In the genomic region with DNA sequence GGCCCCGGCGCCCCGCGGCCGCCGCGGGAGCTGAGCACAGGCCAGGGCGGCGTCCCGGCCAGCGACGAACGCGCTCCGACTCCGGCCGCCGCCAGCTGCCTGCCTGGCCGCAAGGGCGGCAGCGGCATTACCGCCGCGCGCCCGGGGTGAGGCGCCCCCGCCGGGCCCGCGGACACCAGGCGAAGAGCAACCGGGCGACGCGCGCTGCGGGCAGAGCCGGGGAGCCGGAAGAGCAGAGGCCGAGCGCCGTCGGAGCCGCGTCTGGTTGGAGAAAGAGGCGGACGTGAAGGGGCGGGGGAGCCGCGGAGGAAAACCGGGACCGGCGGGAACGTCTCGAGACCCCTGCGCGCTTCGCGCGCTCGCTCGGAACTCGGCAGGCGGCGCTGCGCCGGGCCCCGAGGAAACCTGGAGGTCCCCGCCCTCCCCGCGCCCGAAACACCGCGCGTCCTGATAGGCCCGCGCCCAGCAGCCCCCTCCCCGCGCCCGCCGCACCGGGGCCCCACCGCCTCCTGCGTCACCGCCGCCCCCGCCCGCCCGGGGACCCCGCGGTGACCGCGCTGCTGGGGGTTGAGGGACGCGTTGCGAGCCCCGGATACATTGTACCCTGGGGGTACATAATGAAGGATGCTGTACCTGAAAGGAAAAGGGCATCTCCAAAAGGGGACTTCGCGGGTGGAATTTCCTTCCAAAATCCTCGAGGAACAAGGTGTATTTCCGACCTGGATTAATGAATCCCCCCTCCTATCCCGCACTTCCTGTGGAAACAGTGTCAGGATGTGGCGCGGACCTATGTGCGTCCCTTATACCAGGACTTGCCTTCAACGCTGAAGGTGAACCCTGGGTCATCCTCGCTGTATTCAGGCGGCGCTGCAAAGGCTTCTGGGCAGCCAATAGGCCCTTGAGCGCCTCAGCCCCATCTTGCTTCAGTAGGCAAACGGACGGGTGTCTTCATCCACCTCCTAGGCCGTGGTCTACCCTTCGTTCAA, we compare ENCODE assay signal across 8 cellular contexts. TPM values are rescaled to one million over a fixed set of nuclear protein-coding genes. Genes with fewer than 3 reads are reported as not detected.
DNase-seq lines count a peak whose midpoint lies in the region; ATAC-seq, FAIRE-seq and TF ChIP-seq lines count a peak whose summit lies in the region.

No MANE protein-coding gene starts in this region.

- DNase-seq in NCI-H345 (lab: John Stamatoyannopoulos, UW): peak; percentile 87
- peak; percentile 6 to 30 for DNase-seq in activated CD4-positive, alpha-beta T cell treated with anti-CD3 and anti-CD28 coated beads, Interleukin-2, amount 50 U/mL, for 24 hours (ENCODE audit: low read depth in 1 of 2, low spot score in 1 of 2)
- DNase-seq in H1 (ENCODE audit: low read depth in 1 of 2, low spot score in 2 of 2): peak; percentile 49 to 86
- peak; percentile 25 to 45 for DNase-seq in memory B cell (ENCODE audit: low spot score in 2 of 2)
- peak; percentile 11 for DNase-seq in stimulated activated CD8-positive, alpha-beta memory T cell treated with anti-CD3 and anti-CD28 coated beads, Interleukin-12 subunit alpha, Interleukin-12 subunit beta, amount 100 ng/mL, for 24 hours (ENCODE audit: extremely low read depth)

- peaks cover 4 to 31% (median 12%) of the 10 kb centered on the region in 10 experiments; a peak in 17 of 20 replicates for H3K4me1 ChIP-seq in BLaER1 treated with 17β-estradiol and CSF1 and Interleukin-3, amounts not matched to agents 10 nM and 100 nM
- H3K4me1 ChIP-seq in H1 (replicated peaks in 1 of 4; ENCODE audit: control insufficient read depth in 3 of 4, insufficient read depth in 4 of 4, low read length in 3 of 4): peaks cover 11 to 14% (median 13%) of the 10 kb centered on the region in 4 experiments; a peak in 6 of 7 replicates

- peak overlapping the region; percentile 90 for H2BK5ac ChIP-seq in H1 (ENCODE audit: low read depth, low read length)

- H3K27ac Mint-ChIP-seq in memory B cell: no peak overlapping the region

- no peaks in the 10 kb centered on the region for H3K36me3 Mint-ChIP-seq in memory B cell

- POLR2A ChIA-PET in H1 (lab: Charles Lee; ENCODE audit: partially characterized antibody): interaction anchor here (0.5 to 1.9 kb wide), 9 partner anchors 12 to 784 kb away, joined by 3 to 7 read pairs (median 4); a partner anchor contains a TSS

- peaks cover 0 to 38% of the 10 kb centered on the region in 2 experiments; a peak in 2 of 4 replicates for H3K79me2 ChIP-seq in H1 (ENCODE audit: control insufficient read depth in 1 of 2, insufficient read depth in 2 of 2, low read length in 2 of 2)

- peaks cover 9% of the 10 kb centered on the region for H3K79me1 ChIP-seq in H1 (ENCODE audit: low read depth, low read length)

- CTCF ChIA-PET in H1 (lab: Charles Lee; ENCODE audit: partially characterized antibody): interaction anchor here (0.5 to 3.4 kb wide), 7 partner anchors 10 to 60 kb away, joined by 3 to 10 read pairs (median 4); no protein-coding TSS in a partner anchor

- H4K91ac ChIP-seq in H1 (replicated peaks; ENCODE audit: insufficient read length, low read length): peak overlapping the region; percentile 1

- H3K4me1 Mint-ChIP-seq in memory B cell: peaks cover 10% of the 10 kb centered on the region

- TF ChIP-seq RAD21 in H1 (IDR thresholded peaks at IDR 0.05 in 1 of 2, conservative IDR thresholded peaks at IDR 0.05 in 1 of 2; ENCODE audit: low read depth in 2 of 2, low read length in 2 of 2): peak in 1 of 2 experiments; percentile 22; a peak in 1 of 4 replicates

- no peak overlapping the region for H2BK15ac ChIP-seq in H1 (ENCODE audit: low read length)

- peak overlapping the region; percentile 37 for H4K5ac ChIP-seq in H1 (ENCODE audit: insufficient read length, low read depth, low read length)

- peak overlapping the region; percentile 47 to 85 (median 83); a peak in 21 of 22 replicates for H3K27ac ChIP-seq in BLaER1 treated with 17β-estradiol and CSF1 and Interleukin-3, amounts not matched to agents 10 nM and 100 nM
- peak overlapping the region; percentile 79 for H3K27ac ChIP-seq in H1 (ENCODE audit: low read depth, low read length)

- H3K4me3 Mint-ChIP-seq in memory B cell: peak overlapping the region; percentile 82

- TF ChIP-seq CTCF in H1 (IDR thresholded peaks at IDR 0.05; ENCODE audit: control extremely low read depth in 1 of 3, insufficient read depth in 1 of 3, low read depth in 1 of 3, low read length in 3 of 3): peak; percentile 4 to 50 (median 39)

- TF ChIP-seq POLR2A in H1 (IDR thresholded peaks at IDR 0.05; ENCODE audit: control extremely low read depth in 1 of 2, low read depth in 2 of 2, low read length in 2 of 2): peak; percentile 37 to 81

- H2BK20ac ChIP-seq in H1 (ENCODE audit: low read length): no peak overlapping the region; the same call in 1 of the 2 replicates

- peak overlapping the region; percentile 91 for H3K18ac ChIP-seq in H1 (ENCODE audit: extremely low read depth, low read length)

- H4K20me1 ChIP-seq in BLaER1 treated with 17β-estradiol and CSF1 and Interleukin-3, amounts not matched to agents 10 nM and 100 nM: 0 out of 22 replicates have a peak, but pooled peaks cover 0 to 5% (median 0%) of the 10 kb centered on the region in 11 experiments
- peaks cover 0 to 1% of the 10 kb centered on the region in 2 experiments for H4K20me1 ChIP-seq in H1 (replicated peaks in 1 of 2; ENCODE audit: control insufficient read depth in 1 of 2, insufficient read depth in 2 of 2, low read length in 2 of 2)

- H3K4ac ChIP-seq in H1 (replicated peaks; ENCODE audit: insufficient read length, low read depth, low read length): peak overlapping the region; percentile 65

- TF ChIP-seq EP300 in H1 (IDR thresholded peaks at IDR 0.05; ENCODE audit: borderline replicate concordance in 1 of 2, low read depth in 2 of 2, low read length in 2 of 2): no peak; a peak in 1 of 3 replicates

- peak; percentile 73 for ATAC-seq in GM19035 (IDR thresholded peaks at IDR 0.05; ENCODE audit: unreplicated experiment)
- peak; percentile 75 for ATAC-seq in HG03196 (IDR thresholded peaks at IDR 0.05; ENCODE audit: unreplicated experiment)
- peak; percentile 84 for ATAC-seq in memory B cell (ENCODE audit: low read depth)

- 0 out of 2 replicates have a peak overlapping the region, but pooled peaks have one; percentile 4 for H2BK12ac ChIP-seq in H1 (ENCODE audit: low read depth, low read length)

- peak overlapping the region; percentile 88 for H2AFZ ChIP-seq in H1 (ENCODE audit: low read length)

- H3K9me3 Mint-ChIP-seq in memory B cell: no peaks in the 10 kb centered on the region

- no peaks in the 10 kb centered on the region for H3K9me3 ChIP-seq in BLaER1 treated with 17β-estradiol and CSF1 and Interleukin-3, amounts not matched to agents 10 nM and 100 nM (replicated peaks in 1 of 11)
- no peaks in the 10 kb centered on the region for H3K9me3 ChIP-seq in H1 (ENCODE audit: insufficient read depth in 2 of 2, low read depth in 1 of 2, low read length in 1 of 2)

- H3K9ac ChIP-seq in BLaER1 treated with 17β-estradiol and CSF1 and Interleukin-3, amounts not matched to agents 10 nM and 100 nM: peak overlapping the region; percentile 76 to 88 (median 85)
- H3K9ac ChIP-seq in H1 (replicated peaks in 1 of 4; ENCODE audit: extremely low read depth in 1 of 4, low read depth in 3 of 4, low read length in 3 of 4): peak overlapping the region; percentile 50 to 96 (median 60); a peak in 6 of 7 replicates

- no peaks in the 10 kb centered on the region for H3K36me3 ChIP-seq in BLaER1 treated with 17β-estradiol and CSF1 and Interleukin-3, amounts not matched to agents 10 nM and 100 nM
- no peaks in the 10 kb centered on the region for H3K36me3 ChIP-seq in H1 (ENCODE audit: control insufficient read depth in 2 of 4, insufficient read depth in 4 of 4, low read length in 3 of 4)

- H3K27me3 Mint-ChIP-seq in memory B cell: peaks cover 12% of the 10 kb centered on the region

- no peak overlapping the region for H3K23ac ChIP-seq in H1 (ENCODE audit: insufficient read length)

- WGBS in H1 (ENCODE audit: extremely low coverage in 1 of 2, insufficient coverage in 1 of 2, insufficient read length in 1 of 2, insufficient replicate concordance in 2 of 2, low coverage in 1 of 2, low lambda C conversion rate in 2 of 2, missing lambda C conversion rate in 1 of 2), 2 experiments: 3% methylated on average over 89 of the region's 115 CpGs; no CpG with 5 or more reads in 1 of the 2 experiments

- H2AK5ac ChIP-seq in H1 (ENCODE audit: low read depth, low read length): no peak overlapping the region

- H3K14ac ChIP-seq in H1 (ENCODE audit: insufficient read length): no peak overlapping the region

- peaks cover 10% of the 10 kb centered on the region for H3K23me2 ChIP-seq in H1 (ENCODE audit: low read depth, low read length)

- peak overlapping the region; percentile 92; the same call in 1 of the 2 replicates for H4K8ac ChIP-seq in H1 (ENCODE audit: extremely low read depth, insufficient read depth, low read length)

- peak overlapping the region; percentile 78 to 96 (median 92) for H3K4me2 ChIP-seq in BLaER1 treated with 17β-estradiol and CSF1 and Interleukin-3, amounts not matched to agents 10 nM and 100 nM
- H3K4me2 ChIP-seq in H1 (ENCODE audit: insufficient read depth in 1 of 2, low read depth in 2 of 2, low read length in 2 of 2): peak overlapping the region; percentile 83 to 92

- H3K56ac ChIP-seq in H1 (replicated peaks; ENCODE audit: insufficient read length, low read depth, low read length): peak overlapping the region; percentile 60

- H2BK120ac ChIP-seq in H1 (replicated peaks; ENCODE audit: low read depth, low read length): peak overlapping the region; percentile 40

- peaks cover 5 to 23% (median 16%) of the 10 kb centered on the region in 11 experiments; a peak in 19 of 22 replicates for H3K27me3 ChIP-seq in BLaER1 treated with 17β-estradiol and CSF1 and Interleukin-3, amounts not matched to agents 10 nM and 100 nM
- H3K27me3 ChIP-seq in H1 (replicated peaks in 1 of 4; ENCODE audit: control insufficient read depth in 3 of 4, extremely low read depth in 1 of 4, insufficient read depth in 3 of 4, low read length in 3 of 4): no peaks in the 10 kb centered on the region

- FAIRE-seq in H1 (lab: Jason Lieb, UNC): peak; percentile 98

- peak overlapping the region; percentile 78 to 92 (median 85) for H3K4me3 ChIP-seq in BLaER1 treated with 17β-estradiol and CSF1 and Interleukin-3, amounts not matched to agents 10 nM and 100 nM
- H3K4me3 ChIP-seq in H1 (ENCODE audit: extremely low read depth in 1 of 4, insufficient read depth in 2 of 4, low read depth in 3 of 4, low read length in 4 of 4): peak overlapping the region; percentile 73 to 82 (median 80)

TF ChIP-seq in H1, 55 proteins besides CTCF, POLR2A, EP300 and RAD21 (continues in another document):
- TF ChIP-seq FOSL1 (IDR thresholded peaks at IDR 0.05; ENCODE audit: insufficient read depth, low read depth, low read length): 0 out of 2 replicates have a peak, but pooled peaks have one; percentile 1

RNA-seq across cellular contexts. Expression of a gene that starts 1.0 kb away (rescaled TPM):
- 37.9 and 41.5 TPM in 2 replicates for total RNA-seq in H1 (2021; fragmentation: NEBNext Ultra II Directional; extraction: Animal tissue kit (Norgen Biotek cat#: 25700))
- 4.3 and 6.3 TPM in 2 replicates for polyA plus RNA-seq in H1 (2011; rRNA removed)
- polyA plus RNA-seq in H1 (2011; cell fraction: cytosol; rRNA removed): 6.1 TPM
- 13.3 TPM for polyA plus RNA-seq in H1 (2011; cell fraction: nucleus; rRNA removed)
- 9.5 to 17.6 TPM (median 13.1 TPM) in 4 replicates for polyA plus RNA-seq in H1 (2012, experiment 1 of 2)
- 1.9 TPM for polyA plus RNA-seq in H1 (2012, experiment 2 of 2)
- 42.4 TPM for polyA plus RNA-seq in H1 (2013, experiment 1 of 2)
- 41.4 TPM for polyA plus RNA-seq in H1 (2013, experiment 2 of 2)
- polyA minus RNA-seq in H1 (2011; rRNA and poly(A)+ RNA removed): 17.3 and 20.4 TPM in 2 replicates
- polyA minus RNA-seq in H1 (2011; cell fraction: cytosol; rRNA and poly(A)+ RNA removed): 13.8 TPM
- 32.3 TPM for polyA minus RNA-seq in H1 (2011; cell fraction: nucleus; rRNA and poly(A)+ RNA removed)

Comparison
In these comparisons a context has a peak if more than half of its experiments do, and no peak if none do; other contexts are left out.
1. Peak in every context shown above with its lines: DNase-seq, ATAC-seq, H3K4me3 ChIP-seq and H3K27ac ChIP-seq.
2. DNase-seq: peak in every context shown above with its lines; median percentile 87 in NCI-H345; 68 in H1; 35 in memory B cell; 18 in activated CD4-positive, alpha-beta T cell treated with anti-CD3 and anti-CD28 coated beads, Interleukin-2, amount 50 U/mL, for 24 hours; 11 in stimulated activated CD8-positive, alpha-beta memory T cell treated with anti-CD3 and anti-CD28 coated beads, Interleukin-12 subunit alpha, Interleukin-12 subunit beta, amount 100 ng/mL, for 24 hours.